In genomic region chr12:41190360-41190759, GRCh38 we compare ENCODE assay signal across 8 cellular contexts. TPM values are rescaled to one million over a fixed set of nuclear protein-coding genes. Genes with fewer than 3 reads are reported as not detected.
DNase-seq lines count a peak whose midpoint lies in the region; ATAC-seq and TF ChIP-seq lines count a peak whose summit lies in the region.

No MANE protein-coding gene starts in this region.

- peaks cover 6% of the 10 kb centered on the region for H3K4me1 Mint-ChIP-seq in progenitor cell of endocrine pancreas (ENCODE audit: low read depth)

- TF ChIP-seq CTCF in GM12865 (IDR thresholded peaks at IDR 0.05; ENCODE audit: insufficient read depth, low read depth, low read length, missing control alignments) (peak; percentile 24), epithelial cell of proximal tubule (conservative IDR thresholded peaks at IDR 0.05; ENCODE audit: low read depth, low read length) (peak; percentile 59), progenitor cell of endocrine pancreas (IDR thresholded peaks at IDR 0.05; ENCODE audit: unreplicated experiment) (peak; percentile 58)

- H3K4me3 ChIP-seq in GM12865 (ENCODE audit: low read depth, low read length) = no peak overlapping the region
- H3K4me3 ChIP-seq in epithelial cell of proximal tubule (ENCODE audit: low read depth, low read length) = no peak overlapping the region

- DNase-seq in GM12865 (ENCODE audit: low read depth) = no peak
- DNase-seq in NCI-H524 treated with DMSO at 0.1 percent for 48 hours (lab: John Stamatoyannopoulos, UW) = peak; percentile 32
- no peak for DNase-seq in epithelial cell of proximal tubule (ENCODE audit: low read depth)
- DNase-seq in progenitor cell of endocrine pancreas (ENCODE audit: low spot score, unreplicated experiment) = no peak
- no peak for DNase-seq in SKM-1 (lab: John Stamatoyannopoulos, UW; ENCODE audit: unreplicated experiment)
- DNase-seq in NCI-H1436 treated with DMSO at 0.1 percent for 48 hours (lab: John Stamatoyannopoulos, UW) = no peak

- no peak for ATAC-seq in esophagus mucosa
- no peak for ATAC-seq in HG02798 (IDR thresholded peaks at IDR 0.05; ENCODE audit: poor library complexity, unreplicated experiment)

- H3K4me3 Mint-ChIP-seq in progenitor cell of endocrine pancreas (ENCODE audit: low read depth) = no peak overlapping the region

- no peak overlapping the region for H3K27ac Mint-ChIP-seq in progenitor cell of endocrine pancreas

- H3K9me3 Mint-ChIP-seq in progenitor cell of endocrine pancreas (ENCODE audit: low read depth) = no peaks in the 10 kb centered on the region

- H3K27me3 Mint-ChIP-seq in progenitor cell of endocrine pancreas = peaks cover 48% of the 10 kb centered on the region

- no peaks in the 10 kb centered on the region for H3K36me3 Mint-ChIP-seq in progenitor cell of endocrine pancreas (ENCODE audit: insufficient read depth)

RNA-seq across cellular contexts. Expression of gene PDZRN4, which starts 2.2 kb away (rescaled TPM):
- total RNA-seq in epithelial cell of proximal tubule = not detected in 2 replicates
- 0.11 and 0.12 TPM in 2 replicates for total RNA-seq in progenitor cell of endocrine pancreas
- 0.24 TPM for total RNA-seq in esophagus mucosa
